ENCODE assay signal across 11 cellular contexts in the genomic region with DNA sequence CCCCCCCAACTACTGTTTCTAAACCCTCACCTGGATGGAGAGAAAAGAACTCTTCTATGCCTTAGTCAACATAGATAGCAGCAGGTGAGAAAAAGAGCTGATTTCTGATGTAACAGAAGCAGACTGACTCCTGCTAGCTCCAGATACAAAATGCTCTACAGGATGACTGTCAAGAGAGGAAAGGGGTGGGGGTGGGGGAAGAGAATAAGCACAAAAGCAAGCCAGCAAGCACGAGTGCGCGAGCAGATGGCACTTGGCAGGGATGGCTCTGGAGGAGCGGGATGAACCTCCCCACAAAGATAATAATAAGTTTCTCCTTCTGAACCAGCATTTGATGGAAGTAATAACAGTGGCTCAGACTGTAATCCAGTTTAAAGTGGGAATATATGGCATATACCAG. TPM values are rescaled to one million over a fixed set of nuclear protein-coding genes. Genes with fewer than 3 reads are reported as not detected.
DNase-seq lines count a peak whose midpoint lies in the region; ATAC-seq and TF ChIP-seq lines count a peak whose summit lies in the region.
"Had no signal": no experiment of that assay in that cellular context is flagged by ENCODE, and none has a peak within 500 bp of the region (broad histone marks: within the 10 kb centered on the region; RNA-seq: fewer than 3 reads in every experiment).

No MANE protein-coding gene starts in this region.

- H2BK120ac ChIP-seq in trophoblast cell (ENCODE audit: insufficient read depth, low read length, poor library complexity) = no peak overlapping the region

- no peak overlapping the region for H3K18ac ChIP-seq in trophoblast cell (ENCODE audit: low read length)

- H3K4me1 ChIP-seq in hepatocyte (ENCODE audit: insufficient read depth) (peaks cover 21% of the 10 kb centered on the region), trophoblast cell (ENCODE audit: control insufficient read depth in 1 of 2, insufficient read depth in 2 of 2, low read length in 2 of 2) (no peaks in the 10 kb centered on the region)

- ATAC-seq in GM18909 (IDR thresholded peaks at IDR 0.05; ENCODE audit: poor library complexity, unreplicated experiment) = no peak
- ATAC-seq: esophagus mucosa had no signal

- H3K9me3 ChIP-seq in hepatocyte (ENCODE audit: low read depth) = no peaks in the 10 kb centered on the region
- no peaks in the 10 kb centered on the region for H3K9me3 ChIP-seq in trophoblast cell (ENCODE audit: insufficient read depth, low read depth, low read length)
- H3K9me3 ChIP-seq: spleen had no signal

- DNase-seq in NCI-H187 treated with DMSO at 0.1 percent for 48 hours (lab: John Stamatoyannopoulos, UW) (peak; percentile 59), SHP77 treated with DMSO at 0.1 percent for 48 hours (lab: John Stamatoyannopoulos, UW) (peak; percentile 50), hepatocyte (ENCODE audit: low spot score) (no peak), AG08395 (ENCODE audit: low spot score) (no peak), retina (no peak), trophoblast cell (no peak)
- DNase-seq: spleen had no signal

- TF ChIP-seq CTCF in C4-2B (conservative IDR thresholded peaks at IDR 0.05) (no peak), hepatocyte (IDR thresholded peaks at IDR 0.05; ENCODE audit: poor library complexity) (no peak)

- H4K8ac ChIP-seq in trophoblast cell (ENCODE audit: low read depth, low read length) = no peak overlapping the region

- H4K12ac ChIP-seq in trophoblast cell (ENCODE audit: low read depth, low read length) = no peak overlapping the region

- no peaks in the 10 kb centered on the region for H3K79me1 ChIP-seq in trophoblast cell (ENCODE audit: low read length)

- H2AFZ ChIP-seq in hepatocyte = no peak overlapping the region
- no peak overlapping the region for H2AFZ ChIP-seq in trophoblast cell (ENCODE audit: insufficient read depth, low read length, poor library complexity)

- H3K27me3 ChIP-seq in hepatocyte = no peaks in the 10 kb centered on the region
- H3K27me3 ChIP-seq in trophoblast cell (ENCODE audit: insufficient read depth, low read length) = no peaks in the 10 kb centered on the region
- H3K27me3 ChIP-seq: spleen had no signal

- H2AK5ac ChIP-seq in trophoblast cell (ENCODE audit: low read length) = no peak overlapping the region

- H3K23ac ChIP-seq in trophoblast cell (ENCODE audit: low read length) = no peak overlapping the region

- no peak overlapping the region for H3K14ac ChIP-seq in trophoblast cell (ENCODE audit: low read length)

- no peak overlapping the region for H3K4me2 ChIP-seq in hepatocyte
- no peak overlapping the region for H3K4me2 ChIP-seq in trophoblast cell (ENCODE audit: low read length)

- peak overlapping the region; percentile 62 for H3K27ac ChIP-seq in C4-2B
- H3K27ac ChIP-seq in hepatocyte = peak overlapping the region; percentile 28
- H3K27ac ChIP-seq in trophoblast cell (ENCODE audit: low read depth, low read length) = no peak overlapping the region
- H3K27ac ChIP-seq: spleen had no signal

- WGBS in hepatocyte (ENCODE audit: low lambda C conversion rate, missing lambda C conversion rate) = 80% methylated on average over 4 of the region's 4 CpGs
- no CpG with 5 or more reads among the region's 4 CpGs for WGBS in trophoblast cell (ENCODE audit: extremely low coverage, insufficient coverage, insufficient read length)

- H3K4me3 ChIP-seq in hepatocyte = no peak overlapping the region
- no peak overlapping the region for H3K4me3 ChIP-seq in trophoblast cell (ENCODE audit: low read depth, low read length)
- H3K4me3 ChIP-seq: spleen had no signal

- H3K9ac ChIP-seq in trophoblast cell (ENCODE audit: low read length) = no peak overlapping the region

- H3K36me3 ChIP-seq in hepatocyte (replicated peaks; ENCODE audit: insufficient read depth, low read depth) = no peaks in the 10 kb centered on the region
- H3K36me3 ChIP-seq in trophoblast cell (ENCODE audit: control insufficient read depth in 1 of 2, insufficient read depth in 2 of 2, low read length in 2 of 2) = peaks cover 5 to 9% of the 10 kb centered on the region in 2 experiments

- H4K91ac ChIP-seq in trophoblast cell (ENCODE audit: low read depth, low read length) = no peak overlapping the region

- H4K20me1 ChIP-seq in hepatocyte (ENCODE audit: insufficient read depth, poor library complexity, severe bottlenecking) = peaks cover 50% of the 10 kb centered on the region

- H3K79me2 ChIP-seq in hepatocyte = peaks cover 61% of the 10 kb centered on the region
- no peaks in the 10 kb centered on the region for H3K79me2 ChIP-seq in trophoblast cell (ENCODE audit: control insufficient read depth, insufficient read depth, low read length, poor library complexity)

- H2BK12ac ChIP-seq in trophoblast cell (ENCODE audit: low read length) = no peak overlapping the region

- no peak overlapping the region for H2BK5ac ChIP-seq in trophoblast cell (ENCODE audit: low read depth, low read length, poor library complexity)

- no peak overlapping the region for H3K4ac ChIP-seq in trophoblast cell (ENCODE audit: low read depth, low read length)

- no peaks in the 10 kb centered on the region for H3K9me2 ChIP-seq in hepatocyte (replicated peaks; ENCODE audit: insufficient read depth)

RNA-seq across cellular contexts. Expression of gene SPDEF, which starts 45.6 kb away (rescaled TPM):
- total RNA-seq in hepatocyte = 0.48 and 1.5 TPM in 2 replicates
- polyA plus RNA-seq in hepatocyte = 0.34 and 0.80 TPM in 2 replicates
- polyA plus RNA-seq in trophoblast cell (2013) = 0.18 and 0.30 TPM in 2 replicates
- total RNA-seq: H4 had no signal

Comparison
In these comparisons a context has a peak if more than half of its experiments do, and no peak if none do; other contexts are left out.
1. DNase-seq: peak in NCI-H187 treated with DMSO at 0.1 percent for 48 hours (single experiment) and SHP77 treated with DMSO at 0.1 percent for 48 hours (single experiment); none in hepatocyte (single experiment), AG08395 (single experiment), retina (single experiment) and trophoblast cell (0 of 2).